Comparison of ENCODE assay signal across 1 cellular context in the genomic region with DNA sequence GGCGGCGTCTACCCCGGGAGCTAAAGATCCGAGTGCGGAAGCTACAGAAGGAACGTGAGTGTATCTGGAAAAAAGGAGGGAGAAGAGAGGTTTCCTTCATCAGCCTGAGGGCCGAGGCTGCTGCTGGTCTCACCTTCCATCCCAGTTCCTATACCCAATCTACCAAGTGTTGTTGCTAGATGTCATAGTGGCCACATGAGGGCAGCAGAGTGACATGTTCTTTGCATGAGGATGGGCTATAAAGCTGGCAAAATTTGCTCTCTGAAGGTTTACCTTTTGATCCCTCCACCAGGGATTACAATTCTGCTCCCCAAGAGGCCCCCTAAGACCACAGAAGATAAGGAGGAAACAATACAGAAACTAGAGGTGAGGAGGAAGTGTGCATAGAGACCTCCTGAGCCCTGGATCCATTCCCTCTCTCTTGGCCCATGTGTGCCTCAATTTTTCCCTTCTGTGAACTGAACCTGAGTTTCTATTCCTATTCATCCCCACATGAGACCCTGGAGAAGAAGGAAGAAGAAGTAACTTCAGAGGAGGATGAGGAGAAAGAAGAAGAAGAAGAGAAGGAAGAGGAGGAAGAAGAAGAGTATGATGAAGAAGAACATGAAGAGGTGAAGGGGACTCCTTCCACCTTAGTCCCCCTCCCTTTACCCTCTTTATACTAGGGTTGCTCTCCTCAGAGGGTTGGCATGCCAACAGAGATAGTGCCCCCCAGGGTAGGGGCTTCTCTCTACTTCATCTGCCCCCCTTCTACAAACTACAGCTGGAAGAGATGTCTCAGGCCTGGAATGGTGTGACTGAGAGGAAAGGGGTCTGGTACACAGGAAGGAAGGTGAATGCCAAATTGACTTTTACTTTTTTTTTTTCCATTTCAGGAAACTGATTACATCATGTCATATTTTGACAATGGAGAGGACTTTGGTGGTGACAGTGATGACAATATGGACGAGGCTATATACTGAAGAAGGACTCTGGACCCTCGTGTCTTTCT.
TF ChIP-seq lines count a peak whose summit lies in the region.

No MANE protein-coding gene starts in this region.

TF ChIP-seq in GM12891, 5 proteins besides CTCF, POLR2A, EP300 and RAD21 (continued from another document):
- TF ChIP-seq POLR2AphosphoS5 (IDR thresholded peaks at IDR 0.05; ENCODE audit: low read depth, low read length) = no peak
- TF ChIP-seq POU2F2 (IDR thresholded peaks at IDR 0.05; ENCODE audit: low read depth, low read length) = no peak
- no peak for TF ChIP-seq TAF1 (IDR thresholded peaks at IDR 0.05; ENCODE audit: low read depth, low read length)
- TF ChIP-seq SPI1 (IDR thresholded peaks at IDR 0.05; ENCODE audit: low read depth, low read length) = no peak
